Comparison of ENCODE assay signal across 1 cellular context in the genomic region with DNA sequence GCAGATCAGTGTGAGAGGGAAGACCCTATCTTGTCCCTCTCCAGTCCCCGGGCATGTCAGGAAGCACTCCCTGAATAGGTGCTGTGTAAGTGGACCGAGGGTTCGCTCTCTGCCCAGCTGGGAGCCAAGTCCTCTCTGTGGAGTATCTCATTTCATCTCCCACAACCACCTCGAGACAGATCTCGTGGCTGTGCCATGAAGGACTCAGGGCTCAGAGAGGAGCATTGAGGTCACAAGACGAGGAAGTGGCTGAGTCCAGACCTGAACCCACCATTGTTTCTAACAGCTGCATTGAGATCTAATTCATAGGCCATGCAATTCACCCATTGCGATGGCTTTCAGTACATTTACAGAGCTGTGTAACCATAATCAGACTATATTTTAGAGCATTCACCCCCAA.
TF ChIP-seq lines count a peak whose summit lies in the region.

No MANE protein-coding gene starts in this region.

TF ChIP-seq in HepG2, 621 proteins besides CTCF, POLR2A, EP300 and RAD21:
- TF ChIP-seq, protein P1, sequence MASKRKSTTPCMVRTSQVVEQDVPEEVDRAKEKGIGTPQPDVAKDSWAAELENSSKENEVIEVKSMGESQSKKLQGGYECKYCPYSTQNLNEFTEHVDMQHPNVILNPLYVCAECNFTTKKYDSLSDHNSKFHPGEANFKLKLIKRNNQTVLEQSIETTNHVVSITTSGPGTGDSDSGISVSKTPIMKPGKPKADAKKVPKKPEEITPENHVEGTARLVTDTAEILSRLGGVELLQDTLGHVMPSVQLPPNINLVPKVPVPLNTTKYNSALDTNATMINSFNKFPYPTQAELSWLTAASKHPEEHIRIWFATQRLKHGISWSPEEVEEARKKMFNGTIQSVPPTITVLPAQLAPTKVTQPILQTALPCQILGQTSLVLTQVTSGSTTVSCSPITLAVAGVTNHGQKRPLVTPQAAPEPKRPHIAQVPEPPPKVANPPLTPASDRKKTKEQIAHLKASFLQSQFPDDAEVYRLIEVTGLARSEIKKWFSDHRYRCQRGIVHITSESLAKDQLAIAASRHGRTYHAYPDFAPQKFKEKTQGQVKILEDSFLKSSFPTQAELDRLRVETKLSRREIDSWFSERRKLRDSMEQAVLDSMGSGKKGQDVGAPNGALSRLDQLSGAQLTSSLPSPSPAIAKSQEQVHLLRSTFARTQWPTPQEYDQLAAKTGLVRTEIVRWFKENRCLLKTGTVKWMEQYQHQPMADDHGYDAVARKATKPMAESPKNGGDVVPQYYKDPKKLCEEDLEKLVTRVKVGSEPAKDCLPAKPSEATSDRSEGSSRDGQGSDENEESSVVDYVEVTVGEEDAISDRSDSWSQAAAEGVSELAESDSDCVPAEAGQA (IDR thresholded peaks at IDR 0.05; ENCODE audit: low read depth): no peak
- TF ChIP-seq, protein P1 (CRISPR knock-in tag; IDR thresholded peaks at IDR 0.05; ENCODE audit: borderline replicate concordance): no peak
- 0 out of 3 replicates have a peak, but pooled peaks have one; percentile 3 for TF ChIP-seq MXI1 (IDR thresholded peaks at IDR 0.05; ENCODE audit: borderline replicate concordance, low read depth, low read length)
TF ChIP-seq in HepG2: peak in this region for 1.
